ENCODE assay signal across 9 cellular contexts in the genomic region with DNA sequence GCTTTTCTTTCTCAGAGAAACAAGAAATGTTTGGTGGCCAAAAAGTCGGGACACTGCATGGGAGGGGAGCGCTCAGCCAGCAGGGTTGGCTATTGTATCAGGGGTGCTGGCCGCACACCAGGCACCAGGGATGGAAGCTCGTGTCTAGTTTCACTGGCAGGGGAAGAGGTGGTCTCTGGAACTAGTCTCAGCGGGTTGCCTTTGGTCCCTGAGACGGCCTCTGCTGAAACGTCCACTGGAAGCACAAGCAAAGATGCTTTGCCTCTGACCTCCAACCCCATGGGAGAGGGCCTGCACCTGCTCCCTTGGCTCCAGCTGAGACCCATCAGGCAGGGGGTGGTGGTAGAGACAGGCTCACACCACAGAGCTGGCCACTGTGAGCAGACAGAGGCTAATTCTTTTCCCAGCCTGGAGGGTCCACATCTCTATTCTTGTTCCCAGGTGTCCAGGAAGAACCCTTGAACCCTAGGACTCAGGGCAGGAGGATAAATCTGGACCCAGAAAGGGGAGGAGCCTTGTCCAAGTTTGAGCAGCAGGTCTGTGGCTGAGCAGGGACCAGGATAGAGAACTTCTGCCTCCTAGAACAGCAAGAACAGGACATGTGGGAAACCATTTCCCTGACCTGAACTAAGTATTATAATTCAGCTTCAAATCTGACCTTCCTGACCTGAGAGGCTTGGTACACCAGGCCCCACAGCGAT.
DNase-seq lines count a peak whose midpoint lies in the region; ATAC-seq and TF ChIP-seq lines count a peak whose summit lies in the region.
"Had no signal": no experiment of that assay in that cellular context is flagged by ENCODE, and none has a peak within 500 bp of the region (broad histone marks: within the 10 kb centered on the region; RNA-seq: fewer than 3 reads in every experiment).

No MANE protein-coding gene starts in this region.

- H3K4me1 Mint-ChIP-seq in natural killer cell (peaks cover 76 to 95% of the 10 kb centered on the region in 2 donors), endodermal cell (peaks cover 7% of the 10 kb centered on the region), nephron progenitor cell (peaks cover 35% of the 10 kb centered on the region)
- peaks cover 57% of the 10 kb centered on the region in 2 donors for H3K4me1 Mint-ChIP-seq in natural killer cell treated with Interleukin-12 subunit alpha and Interleukin-12 subunit beta and Interleukin-15 and Interleukin-18, amount 100 ng/mL, for 72 hours (ENCODE audit: low read depth in 2 of 2)
- H3K4me1 Mint-ChIP-seq in naive thymus-derived CD4-positive, alpha-beta T cell, result peaks cover 0 to 26% (median 8%) of the 10 kb centered on the region in 7 donors

- H3K27ac Mint-ChIP-seq in natural killer cell (peak overlapping the region; percentile 92 to 93), endodermal cell (no peak overlapping the region), nephron progenitor cell (no peak overlapping the region)
- peak overlapping the region in 1 of 2 donors; percentile 87 for H3K27ac Mint-ChIP-seq in natural killer cell treated with Interleukin-12 subunit alpha and Interleukin-12 subunit beta and Interleukin-15 and Interleukin-18, amount 100 ng/mL, for 72 hours
- no peak overlapping the region for H3K27ac Mint-ChIP-seq in naive thymus-derived CD4-positive, alpha-beta T cell

- H3K4me3 Mint-ChIP-seq in natural killer cell (peak overlapping the region; percentile 38), endodermal cell (no peak overlapping the region), nephron progenitor cell (peak overlapping the region; percentile 83)
- H3K4me3 Mint-ChIP-seq in natural killer cell treated with Interleukin-12 subunit alpha and Interleukin-12 subunit beta and Interleukin-15 and Interleukin-18, amount 100 ng/mL, for 72 hours, result no peak overlapping the region
- H3K4me3 Mint-ChIP-seq in naive thymus-derived CD4-positive, alpha-beta T cell, result no peak overlapping the region

- no peak for DNase-seq in natural killer cell
- DNase-seq in natural killer cell treated with Interleukin-12 subunit alpha and Interleukin-12 subunit beta and Interleukin-15 and Interleukin-18, amount 100 ng/mL, for 72 hours (ENCODE audit: low spot score), result no peak
- DNase-seq in endodermal cell, result peak; percentile 33
- DNase-seq in nephron progenitor cell, result no peak
- DNase-seq in naive thymus-derived CD4-positive, alpha-beta T cell, result no peak
- DNase-seq in NCI-H748 treated with DMSO at 0.1 percent for 48 hours (lab: John Stamatoyannopoulos, UW), result no peak
- DNase-seq: activated CD4-positive, alpha-beta T cell treated with anti-CD3 and anti-CD28 coated beads for 48 hours had no signal

- ATAC-seq in natural killer cell (no peak), GM19455 (IDR thresholded peaks at IDR 0.05; ENCODE audit: unreplicated experiment) (no peak), GM18517 (IDR thresholded peaks at IDR 0.05; ENCODE audit: unreplicated experiment) (no peak)
- ATAC-seq in natural killer cell treated with Interleukin-12 subunit alpha and Interleukin-12 subunit beta and Interleukin-15 and Interleukin-18, amount 100 ng/mL, for 72 hours, result no peak
- ATAC-seq in naive thymus-derived CD4-positive, alpha-beta T cell, result no peak

- peak overlapping the region; percentile 79 for H3K27ac ChIP-seq in endodermal cell (ENCODE audit: low read depth, low read length)
- no peak overlapping the region for H3K27ac ChIP-seq in naive thymus-derived CD4-positive, alpha-beta T cell (ENCODE audit: low read depth, low read length)

- H3K4me3 ChIP-seq in endodermal cell (ENCODE audit: low read length), result no peak overlapping the region
- H3K4me3 ChIP-seq in naive thymus-derived CD4-positive, alpha-beta T cell (ENCODE audit: low read length), result no peak overlapping the region

- H3K9me3 ChIP-seq in endodermal cell (ENCODE audit: control insufficient read depth, low read length), result no peaks in the 10 kb centered on the region
- no peaks in the 10 kb centered on the region for H3K9me3 ChIP-seq in naive thymus-derived CD4-positive, alpha-beta T cell (ENCODE audit: control insufficient read depth in 2 of 3, low read length in 3 of 3)

- 70 to 94% methylated on average over 4 to 8 of the region's 8 CpGs for WGBS in endodermal cell (ENCODE audit: insufficient coverage in 1 of 2, insufficient read length in 1 of 2), 2 experiments

- H3K4me1 ChIP-seq in endodermal cell (ENCODE audit: control insufficient read depth, insufficient read depth, low read length), result peaks cover 5% of the 10 kb centered on the region
- no peaks in the 10 kb centered on the region for H3K4me1 ChIP-seq in naive thymus-derived CD4-positive, alpha-beta T cell (ENCODE audit: control insufficient read depth in 2 of 2, insufficient read depth in 2 of 2, low read length in 2 of 2)

- POLR2A ChIA-PET in naive thymus-derived CD4-positive, alpha-beta T cell (lab: Charles Lee), result no interaction called here

- no peak for TF ChIP-seq CTCF in natural killer cell (IDR thresholded peaks at IDR 0.05)
- no peak for TF ChIP-seq CTCF in endodermal cell (conservative IDR thresholded peaks at IDR 0.05)
- TF ChIP-seq CTCF in nephron progenitor cell (IDR thresholded peaks at IDR 0.05), result no peak

- CTCF ChIA-PET in naive thymus-derived CD4-positive, alpha-beta T cell (lab: Charles Lee), result no interaction called here

- no peaks in the 10 kb centered on the region for H3K36me3 Mint-ChIP-seq in natural killer cell
- H3K36me3 Mint-ChIP-seq in natural killer cell treated with Interleukin-12 subunit alpha and Interleukin-12 subunit beta and Interleukin-15 and Interleukin-18, amount 100 ng/mL, for 72 hours, result no peaks in the 10 kb centered on the region
- H3K36me3 Mint-ChIP-seq in endodermal cell (ENCODE audit: low read depth), result no peaks in the 10 kb centered on the region
- H3K36me3 Mint-ChIP-seq in nephron progenitor cell (ENCODE audit: low read depth), result peaks cover 3% of the 10 kb centered on the region
- H3K36me3 Mint-ChIP-seq in naive thymus-derived CD4-positive, alpha-beta T cell, result peaks cover 0 to 4% (median 0%) of the 10 kb centered on the region in 5 donors

- H3K9ac ChIP-seq in endodermal cell (ENCODE audit: extremely low read depth, low read length, poor library complexity, severe bottlenecking), result no peak overlapping the region

- intact Hi-C loops in natural killer cell (cut with micrococcal nuclease), result no loop called here
- intact Hi-C loops in naive thymus-derived CD4-positive, alpha-beta T cell (cut with micrococcal nuclease), result no loop called here

- no peaks in the 10 kb centered on the region for H3K27me3 Mint-ChIP-seq in natural killer cell (ENCODE audit: low read depth in 2 of 2)
- no peaks in the 10 kb centered on the region for H3K27me3 Mint-ChIP-seq in natural killer cell treated with Interleukin-12 subunit alpha and Interleukin-12 subunit beta and Interleukin-15 and Interleukin-18, amount 100 ng/mL, for 72 hours
- no peaks in the 10 kb centered on the region for H3K27me3 Mint-ChIP-seq in endodermal cell (ENCODE audit: insufficient read depth)
- peaks cover 14% of the 10 kb centered on the region for H3K27me3 Mint-ChIP-seq in nephron progenitor cell (ENCODE audit: low read depth, poor library complexity)
- H3K27me3 Mint-ChIP-seq in naive thymus-derived CD4-positive, alpha-beta T cell, result no peaks in the 10 kb centered on the region

- H3K9me3 Mint-ChIP-seq in natural killer cell (no peaks in the 10 kb centered on the region), endodermal cell (no peaks in the 10 kb centered on the region), nephron progenitor cell (peaks cover 4% of the 10 kb centered on the region)
- no peaks in the 10 kb centered on the region for H3K9me3 Mint-ChIP-seq in natural killer cell treated with Interleukin-12 subunit alpha and Interleukin-12 subunit beta and Interleukin-15 and Interleukin-18, amount 100 ng/mL, for 72 hours
- peaks cover 0 to 2% (median 0%) of the 10 kb centered on the region in 11 donors for H3K9me3 Mint-ChIP-seq in naive thymus-derived CD4-positive, alpha-beta T cell

- H3K27me3 ChIP-seq in endodermal cell (ENCODE audit: control insufficient read depth, insufficient read depth, low read length, poor library complexity, severe bottlenecking), result no peaks in the 10 kb centered on the region
- H3K27me3 ChIP-seq in naive thymus-derived CD4-positive, alpha-beta T cell (ENCODE audit: control insufficient read depth in 2 of 2, insufficient read depth in 2 of 2, low read length in 2 of 2), result no peaks in the 10 kb centered on the region

- H3K36me3 ChIP-seq in endodermal cell (ENCODE audit: control insufficient read depth, insufficient read depth, low read length), result no peaks in the 10 kb centered on the region
- no peaks in the 10 kb centered on the region for H3K36me3 ChIP-seq in naive thymus-derived CD4-positive, alpha-beta T cell (ENCODE audit: control insufficient read depth in 2 of 3, insufficient read depth in 3 of 3, low read length in 3 of 3)

Comparison
In these comparisons a context has a peak if more than half of its experiments do, and no peak if none do; other contexts are left out.
1. H3K4me3 Mint-ChIP-seq: peak in natural killer cell (single experiment) and nephron progenitor cell (single experiment); none in natural killer cell treated with Interleukin-12 subunit alpha and Interleukin-12 subunit beta and Interleukin-15 and Interleukin-18, amount 100 ng/mL, for 72 hours (single experiment), endodermal cell (single experiment) and naive thymus-derived CD4-positive, alpha-beta T cell (0 of 10).
2. H3K27ac Mint-ChIP-seq: peak in natural killer cell (2 of 2); none in endodermal cell (single experiment), nephron progenitor cell (single experiment) and naive thymus-derived CD4-positive, alpha-beta T cell (0 of 9).